In genomic region chr12:104317538-104318210, GRCh38 we compare ENCODE assay signal across 1 cellular context.
TF ChIP-seq lines count a peak whose summit lies in the region.

No MANE protein-coding gene starts in this region.

TF ChIP-seq in A549, 52 proteins besides CTCF, POLR2A, EP300 and RAD21 (continued from another document):
- no peak for TF ChIP-seq RCOR1 (IDR thresholded peaks at IDR 0.05; ENCODE audit: low read depth, low read length)
- TF ChIP-seq, protein P1, sequence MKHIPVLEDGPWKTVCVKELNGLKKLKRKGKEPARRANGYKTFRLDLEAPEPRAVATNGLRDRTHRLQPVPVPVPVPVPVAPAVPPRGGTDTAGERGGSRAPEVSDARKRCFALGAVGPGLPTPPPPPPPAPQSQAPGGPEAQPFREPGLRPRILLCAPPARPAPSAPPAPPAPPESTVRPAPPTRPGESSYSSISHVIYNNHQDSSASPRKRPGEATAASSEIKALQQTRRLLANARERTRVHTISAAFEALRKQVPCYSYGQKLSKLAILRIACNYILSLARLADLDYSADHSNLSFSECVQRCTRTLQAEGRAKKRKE (CRISPR knock-in tag; IDR thresholded peaks at IDR 0.05; ENCODE audit: low read depth), result no peak
- TF ChIP-seq FOSB (CRISPR knock-in tag; IDR thresholded peaks at IDR 0.05), result 0 out of 2 replicates have a peak, but pooled peaks have one; percentile 18
- no peak for TF ChIP-seq NFE2L2 (conservative IDR thresholded peaks at IDR 0.05; ENCODE audit: low read length)
- no peak for TF ChIP-seq SMC3 (IDR thresholded peaks at IDR 0.05)
- no peak for TF ChIP-seq HOXB5 (CRISPR knock-in tag; IDR thresholded peaks at IDR 0.05)
- no peak for TF ChIP-seq CBX8 (IDR thresholded peaks at IDR 0.05)
- TF ChIP-seq, protein P2, sequence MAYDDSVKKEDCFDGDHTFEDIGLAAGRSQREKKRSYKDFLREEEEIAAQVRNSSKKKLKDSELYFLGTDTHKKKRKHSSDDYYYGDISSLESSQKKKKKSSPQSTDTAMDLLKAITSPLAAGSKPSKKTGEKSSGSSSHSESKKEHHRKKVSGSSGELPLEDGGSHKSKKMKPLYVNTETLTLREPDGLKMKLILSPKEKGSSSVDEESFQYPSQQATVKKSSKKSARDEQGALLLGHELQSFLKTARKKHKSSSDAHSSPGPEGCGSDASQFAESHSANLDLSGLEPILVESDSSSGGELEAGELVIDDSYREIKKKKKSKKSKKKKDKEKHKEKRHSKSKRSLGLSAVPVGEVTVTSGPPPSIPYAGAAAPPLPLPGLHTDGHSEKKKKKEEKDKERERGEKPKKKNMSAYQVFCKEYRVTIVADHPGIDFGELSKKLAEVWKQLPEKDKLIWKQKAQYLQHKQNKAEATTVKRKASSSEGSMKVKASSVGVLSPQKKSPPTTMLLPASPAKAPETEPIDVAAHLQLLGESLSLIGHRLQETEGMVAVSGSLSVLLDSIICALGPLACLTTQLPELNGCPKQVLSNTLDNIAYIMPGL (CRISPR knock-in tag; IDR thresholded peaks at IDR 0.05; ENCODE audit: borderline replicate concordance), result 0 out of 2 replicates have a peak, but pooled peaks have one; percentile 49
- TF ChIP-seq MYC (IDR thresholded peaks at IDR 0.05; ENCODE audit: borderline replicate concordance, low read length), result no peak
- peak in 1 of 2 experiments; percentile 54; a peak in 3 of 5 replicates for TF ChIP-seq JUN (IDR thresholded peaks at IDR 0.05)
- no peak for TF ChIP-seq NPAS2 (CRISPR knock-in tag; IDR thresholded peaks at IDR 0.05; ENCODE audit: borderline replicate concordance)
- TF ChIP-seq TFCP2L1 (CRISPR knock-in tag; IDR thresholded peaks at IDR 0.05), result 0 out of 2 replicates have a peak, but pooled peaks have one; percentile 61
- TF ChIP-seq HOXA7 (CRISPR knock-in tag; IDR thresholded peaks at IDR 0.05), result no peak
- TF ChIP-seq TP53 (CRISPR knock-in tag; IDR thresholded peaks at IDR 0.05), result peak; percentile 18; the same call in 1 of the 2 replicates
- TF ChIP-seq HES2 (IDR thresholded peaks at IDR 0.05), result no peak
- TF ChIP-seq MAZ (IDR thresholded peaks at IDR 0.05; ENCODE audit: borderline replicate concordance, low read depth, low read length), result no peak
- no peak for TF ChIP-seq ZC3H11A (IDR thresholded peaks at IDR 0.05)
- TF ChIP-seq, protein P3, sequence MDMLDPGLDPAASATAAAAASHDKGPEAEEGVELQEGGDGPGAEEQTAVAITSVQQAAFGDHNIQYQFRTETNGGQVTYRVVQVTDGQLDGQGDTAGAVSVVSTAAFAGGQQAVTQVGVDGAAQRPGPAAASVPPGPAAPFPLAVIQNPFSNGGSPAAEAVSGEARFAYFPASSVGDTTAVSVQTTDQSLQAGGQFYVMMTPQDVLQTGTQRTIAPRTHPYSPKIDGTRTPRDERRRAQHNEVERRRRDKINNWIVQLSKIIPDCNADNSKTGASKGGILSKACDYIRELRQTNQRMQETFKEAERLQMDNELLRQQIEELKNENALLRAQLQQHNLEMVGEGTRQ (IDR thresholded peaks at IDR 0.05), result no peak
- no peak for TF ChIP-seq PHF8 (IDR thresholded peaks at IDR 0.05; ENCODE audit: borderline replicate concordance, low read depth)
- TF ChIP-seq RARB (CRISPR knock-in tag; IDR thresholded peaks at IDR 0.05), result no peak
- TF ChIP-seq PBX3 (IDR thresholded peaks at IDR 0.05), result no peak
- no peak for TF ChIP-seq CHD4 (IDR thresholded peaks at IDR 0.05; ENCODE audit: borderline replicate concordance)
- TF ChIP-seq KDM1A (IDR thresholded peaks at IDR 0.05; ENCODE audit: low read depth), result no peak
- TF ChIP-seq NR3C1 (IDR thresholded peaks at IDR 0.05), result no peak
- TF ChIP-seq BHLHE40 (IDR thresholded peaks at IDR 0.05; ENCODE audit: low read depth, low read length), result no peak
- TF ChIP-seq EHF (CRISPR knock-in tag; IDR thresholded peaks at IDR 0.05), result no peak
- no peak; the same call in 1 of the 2 replicates for TF ChIP-seq FOSL2 (IDR thresholded peaks at IDR 0.05)
- TF ChIP-seq FOSL2 (CRISPR knock-in tag; IDR thresholded peaks at IDR 0.05), result peak; percentile 65
- no peak for TF ChIP-seq MAFK (IDR thresholded peaks at IDR 0.05; ENCODE audit: partially characterized antibody)
- TF ChIP-seq RFX5 (IDR thresholded peaks at IDR 0.05), result no peak
- no peak for TF ChIP-seq ZFP36 (IDR thresholded peaks at IDR 0.05; ENCODE audit: borderline replicate concordance, partially characterized antibody)
- TF ChIP-seq ZNF302 (CRISPR knock-in tag; IDR thresholded peaks at IDR 0.05), result no peak
- no peak for TF ChIP-seq CEBPB (IDR thresholded peaks at IDR 0.05)
- TF ChIP-seq, protein P4, sequence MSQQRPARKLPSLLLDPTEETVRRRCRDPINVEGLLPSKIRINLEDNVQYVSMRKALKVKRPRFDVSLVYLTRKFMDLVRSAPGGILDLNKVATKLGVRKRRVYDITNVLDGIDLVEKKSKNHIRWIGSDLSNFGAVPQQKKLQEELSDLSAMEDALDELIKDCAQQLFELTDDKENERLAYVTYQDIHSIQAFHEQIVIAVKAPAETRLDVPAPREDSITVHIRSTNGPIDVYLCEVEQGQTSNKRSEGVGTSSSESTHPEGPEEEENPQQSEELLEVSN (IDR thresholded peaks at IDR 0.05; ENCODE audit: borderline replicate concordance, low read depth), result no peak
- no peak for TF ChIP-seq JUNB (IDR thresholded peaks at IDR 0.05)
- TF ChIP-seq EHMT2 (IDR thresholded peaks at IDR 0.05; ENCODE audit: low read depth), result no peak
- TF ChIP-seq, protein P5, sequence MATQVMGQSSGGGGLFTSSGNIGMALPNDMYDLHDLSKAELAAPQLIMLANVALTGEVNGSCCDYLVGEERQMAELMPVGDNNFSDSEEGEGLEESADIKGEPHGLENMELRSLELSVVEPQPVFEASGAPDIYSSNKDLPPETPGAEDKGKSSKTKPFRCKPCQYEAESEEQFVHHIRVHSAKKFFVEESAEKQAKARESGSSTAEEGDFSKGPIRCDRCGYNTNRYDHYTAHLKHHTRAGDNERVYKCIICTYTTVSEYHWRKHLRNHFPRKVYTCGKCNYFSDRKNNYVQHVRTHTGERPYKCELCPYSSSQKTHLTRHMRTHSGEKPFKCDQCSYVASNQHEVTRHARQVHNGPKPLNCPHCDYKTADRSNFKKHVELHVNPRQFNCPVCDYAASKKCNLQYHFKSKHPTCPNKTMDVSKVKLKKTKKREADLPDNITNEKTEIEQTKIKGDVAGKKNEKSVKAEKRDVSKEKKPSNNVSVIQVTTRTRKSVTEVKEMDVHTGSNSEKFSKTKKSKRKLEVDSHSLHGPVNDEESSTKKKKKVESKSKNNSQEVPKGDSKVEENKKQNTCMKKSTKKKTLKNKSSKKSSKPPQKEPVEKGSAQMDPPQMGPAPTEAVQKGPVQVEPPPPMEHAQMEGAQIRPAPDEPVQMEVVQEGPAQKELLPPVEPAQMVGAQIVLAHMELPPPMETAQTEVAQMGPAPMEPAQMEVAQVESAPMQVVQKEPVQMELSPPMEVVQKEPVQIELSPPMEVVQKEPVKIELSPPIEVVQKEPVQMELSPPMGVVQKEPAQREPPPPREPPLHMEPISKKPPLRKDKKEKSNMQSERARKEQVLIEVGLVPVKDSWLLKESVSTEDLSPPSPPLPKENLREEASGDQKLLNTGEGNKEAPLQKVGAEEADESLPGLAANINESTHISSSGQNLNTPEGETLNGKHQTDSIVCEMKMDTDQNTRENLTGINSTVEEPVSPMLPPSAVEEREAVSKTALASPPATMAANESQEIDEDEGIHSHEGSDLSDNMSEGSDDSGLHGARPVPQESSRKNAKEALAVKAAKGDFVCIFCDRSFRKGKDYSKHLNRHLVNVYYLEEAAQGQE (IDR thresholded peaks at IDR 0.05), result no peak
- TF ChIP-seq HOXB13 (CRISPR knock-in tag; IDR thresholded peaks at IDR 0.05; ENCODE audit: low read depth), result no peak
